16 cellular contexts compared by ENCODE assay signal in the genomic region with DNA sequence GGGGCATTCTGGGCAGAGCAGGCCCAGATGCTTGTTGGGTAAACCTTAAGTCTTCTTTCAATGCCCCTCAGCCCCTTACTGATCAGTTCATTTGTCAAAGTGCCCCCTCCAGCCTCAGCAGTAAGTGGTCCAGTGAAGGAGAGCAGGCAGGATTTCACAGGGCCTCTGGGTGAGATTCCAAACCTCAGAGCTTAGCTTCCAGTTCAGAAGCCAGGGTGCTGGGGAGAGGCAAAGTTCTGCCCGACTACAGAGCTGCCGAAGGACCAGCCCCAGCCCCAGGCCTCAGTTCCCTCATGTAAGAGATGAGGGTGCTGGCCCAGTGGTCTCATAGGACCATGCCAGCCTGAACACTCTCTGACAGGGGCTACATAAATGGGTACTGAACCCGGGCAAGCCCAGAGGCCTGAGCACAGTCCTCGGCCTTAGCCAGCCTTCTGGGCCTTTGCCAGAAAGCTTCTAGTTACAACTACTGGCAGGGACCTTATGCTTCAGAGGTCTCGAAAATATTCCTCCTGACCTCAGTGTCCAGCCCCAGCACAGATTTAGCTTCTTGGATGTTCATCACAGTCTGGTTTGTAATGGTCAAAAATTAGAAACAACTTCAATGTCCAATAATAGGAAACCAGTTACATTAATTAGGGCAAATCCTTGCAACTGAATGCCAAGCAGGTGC. TPM values are rescaled to one million over a fixed set of nuclear protein-coding genes. Genes with fewer than 3 reads are reported as not detected.
"Had no signal": no experiment of that assay in that cellular context is flagged by ENCODE, and none has a peak within 500 bp of the region (broad histone marks: within the 10 kb centered on the region; RNA-seq: fewer than 3 reads in every experiment).

No MANE protein-coding gene starts in this region.

- H3K27ac ChIP-seq: esophagus squamous epithelium, skin epidermis, transverse colon, uterus had no signal

- H3K4me1 ChIP-seq: esophagus squamous epithelium, uterus had no signal

- H3K4me3 ChIP-seq: esophagus squamous epithelium, mucosa of descending colon, skin epidermis, transverse colon, uterus had no signal

- FAIRE-seq: keratinocyte, TTC549 had no signal

- H3K9me3 ChIP-seq: esophagus squamous epithelium, mucosa of descending colon, transverse colon, uterus had no signal

- ATAC-seq: mucosa of descending colon; naive thymus-derived CD8-positive, alpha-beta T cell; stimulated activated naive CD8-positive, alpha-beta T cell treated with anti-CD3 and anti-CD28 coated beads, Interleukin-15, Interleukin-2, amounts not matched to agents 100 U/mL and 50 U/mL, for 24 hours had no signal

- H3K27me3 ChIP-seq: transverse colon, uterus had no signal

- DNase-seq: activated CD4-positive, alpha-beta T cell treated with anti-CD3 and anti-CD28 coated beads, Interleukin-2, amount 50 U/mL, for 4 hours; activated gamma-delta T cell; effector CD8-positive, alpha-beta T cell; esophagus squamous epithelium; hypothalamus; mucosa of descending colon; naive thymus-derived CD8-positive, alpha-beta T cell; nucleus accumbens; retina; stimulated activated naive CD8-positive, alpha-beta T cell treated with anti-CD3 and anti-CD28 coated beads, Interleukin-15, Interleukin-2, amounts not matched to agents 100 U/mL and 50 U/mL, for 24 hours; transverse colon; uterus had no signal

- H3K36me3 ChIP-seq: esophagus squamous epithelium, transverse colon, uterus had no signal

RNA-seq across cellular contexts. Expression of a gene that starts 0.9 kb away (rescaled TPM):
- total RNA-seq: chondrocyte; esophagus squamous epithelium; mucosa of descending colon; naive thymus-derived CD8-positive, alpha-beta T cell; transverse colon; uterus had no signal
- polyA plus RNA-seq: keratinocyte; naive thymus-derived CD8-positive, alpha-beta T cell had no signal

RNA-seq across cellular contexts. Expression of a gene that starts 16.2 kb away (rescaled TPM):
- total RNA-seq: esophagus squamous epithelium; naive thymus-derived CD8-positive, alpha-beta T cell had no signal
- polyA plus RNA-seq: keratinocyte; naive thymus-derived CD8-positive, alpha-beta T cell had no signal
